Comparison of ENCODE assay signal across 10 cellular contexts in the genomic region with DNA sequence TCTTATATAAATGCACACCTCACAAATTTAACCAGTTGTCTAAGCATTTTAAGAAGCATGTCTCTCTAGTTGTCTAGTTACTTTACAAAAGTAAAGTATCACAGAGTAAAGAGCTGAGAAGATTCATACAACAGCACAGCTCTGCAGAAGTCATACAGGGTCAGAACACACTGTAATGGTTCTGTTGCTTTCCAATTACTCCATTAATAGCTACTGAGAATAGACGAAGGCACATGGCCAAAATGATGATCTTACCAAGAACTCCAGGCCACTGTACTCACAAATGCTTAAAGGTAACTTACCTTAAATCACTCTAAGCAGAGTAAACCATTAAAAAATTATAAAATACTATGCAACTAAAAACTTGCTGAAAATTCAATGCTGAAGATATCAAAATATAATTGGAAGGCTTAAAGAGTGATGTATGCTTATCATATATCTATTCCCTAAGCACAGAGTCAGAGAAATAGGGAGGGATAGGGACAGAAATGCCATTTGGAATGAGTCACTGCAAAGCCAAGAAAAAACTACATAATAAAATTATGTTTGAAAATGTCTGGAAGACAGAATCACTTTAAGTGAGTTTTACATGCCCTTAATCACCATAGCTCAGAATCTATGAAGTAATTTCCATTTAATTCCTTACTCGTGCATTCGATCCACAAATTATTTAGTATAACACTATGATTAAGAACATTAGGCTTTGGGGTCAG.
A peak's percentile ranks its signal among the peaks of the same experiment; 100 is the strongest.
DNase-seq lines count a peak whose midpoint lies in the region; ATAC-seq, FAIRE-seq and TF ChIP-seq lines count a peak whose summit lies in the region.
"Had no signal": no experiment of that assay in that cellular context is flagged by ENCODE, and none has a peak within 500 bp of the region (broad histone marks: within the 10 kb centered on the region; RNA-seq: fewer than 3 reads in every experiment).

No MANE protein-coding gene starts in this region.

- ATAC-seq in A549, result peak; percentile 50 to 64; a peak in 5 of 6 replicates
- ATAC-seq in mucosa of descending colon, result peak; percentile 32

- H3K9me3 ChIP-seq in A549 (no peaks in the 10 kb centered on the region), mucosa of descending colon (no peaks in the 10 kb centered on the region)

- CTCF ChIA-PET in A549 (lab: Yijun Ruan, JAX), result interaction anchor here (1.0 to 1.2 kb wide), 2 partner anchors 10 to 11 kb away, joined by 3 to 5 read pairs; no protein-coding TSS in a partner anchor

- no peak for FAIRE-seq in A549 (lab: Jason Lieb, UNC)

- H3K27ac ChIP-seq in A549, result peak overlapping the region; percentile 69 to 78
- H3K27ac ChIP-seq: BLaER1 treated with 17β-estradiol and CSF1 and Interleukin-3, amounts not matched to agents 10 nM and 100 nM had no signal

- intact Hi-C loops in mucosa of descending colon (cut with DNase I, micrococcal nuclease), result no loop called here

- POLR2A ChIA-PET in A549 (lab: Yijun Ruan, JAX), result no interaction called here

- peaks cover 24% of the 10 kb centered on the region for H3K4me1 ChIP-seq in A549
- no peaks in the 10 kb centered on the region for H3K4me1 ChIP-seq in mucosa of descending colon (ENCODE audit: low read depth)
- H3K4me1 ChIP-seq: BLaER1 treated with 17β-estradiol and CSF1 and Interleukin-3, amounts not matched to agents 10 nM and 100 nM had no signal

- DNase-seq in A549 (ENCODE audit: low read depth in 1 of 2, low spot score in 1 of 2), result peak in 1 of 2 experiments; percentile 19
- peak; percentile 34 for DNase-seq in LNCaP clone FGC (ENCODE audit: low read depth)
- DNase-seq in epithelial cell of proximal tubule (ENCODE audit: low read depth), result peak; percentile 30
- DNase-seq in mucosa of descending colon, result no peak
- DNase-seq in activated effector memory CD4-positive, alpha-beta T cell treated with Interleukin-2 at 50 U/mL for 16 hours, result no peak
- no peak for DNase-seq in NCI-H82 (lab: John Stamatoyannopoulos, UW)
- no peak for DNase-seq in inferior parietal cortex (ENCODE audit: extremely low spot score)
- DNase-seq in NCI-H146 (lab: John Stamatoyannopoulos, UW), result no peak
- DNase-seq: activated naive CD8-positive, alpha-beta T cell treated with anti-CD3 and anti-CD28 coated beads for 36 hours had no signal

- H3K4me3 ChIP-seq in A549 (no peak overlapping the region), LNCaP clone FGC (ENCODE audit: low read depth, low read length) (no peak overlapping the region), epithelial cell of proximal tubule (ENCODE audit: low read depth, low read length) (no peak overlapping the region), mucosa of descending colon (no peak overlapping the region)
- H3K4me3 ChIP-seq: BLaER1 treated with 17β-estradiol and CSF1 and Interleukin-3, amounts not matched to agents 10 nM and 100 nM had no signal

- H3K4me2 ChIP-seq in A549, result peak overlapping the region; percentile 47
- H3K4me2 ChIP-seq: BLaER1 treated with 17β-estradiol and CSF1 and Interleukin-3, amounts not matched to agents 10 nM and 100 nM had no signal

- TF ChIP-seq RAD21 in A549 (conservative IDR thresholded peaks at IDR 0.05 in 1 of 2, IDR thresholded peaks at IDR 0.05 in 1 of 2), result no peak

- no peak for TF ChIP-seq CTCF in A549 (IDR thresholded peaks at IDR 0.05)
- TF ChIP-seq CTCF in LNCaP clone FGC (IDR thresholded peaks at IDR 0.05; ENCODE audit: control insufficient read depth, extremely low read depth, insufficient read depth), result no peak
- no peak for TF ChIP-seq CTCF in epithelial cell of proximal tubule (conservative IDR thresholded peaks at IDR 0.05; ENCODE audit: low read depth, low read length)
- no peak for TF ChIP-seq CTCF in mucosa of descending colon (IDR thresholded peaks at IDR 0.05)

- 30% methylated on average over 3 of the region's 3 CpGs for WGBS in A549 (ENCODE audit: missing lambda C conversion rate)

- no peak for TF ChIP-seq EP300 in A549 (IDR thresholded peaks at IDR 0.05)

- no peak for TF ChIP-seq POLR2A in A549 (IDR thresholded peaks at IDR 0.05; ENCODE audit: low read length)

- no peaks in the 10 kb centered on the region for H3K36me3 ChIP-seq in mucosa of descending colon (ENCODE audit: low read depth)

TF ChIP-seq in A549, 52 proteins besides CTCF, POLR2A, EP300 and RAD21:
- no peak for TF ChIP-seq HEYL (CRISPR knock-in tag; IDR thresholded peaks at IDR 0.05)
- TF ChIP-seq ZC3H11A (IDR thresholded peaks at IDR 0.05), result no peak
- no peak for TF ChIP-seq FOSL2 (IDR thresholded peaks at IDR 0.05)
- 0 out of 2 replicates have a peak, but pooled peaks have one; percentile 43 for TF ChIP-seq FOSL2 (CRISPR knock-in tag; IDR thresholded peaks at IDR 0.05)
- TF ChIP-seq, protein P1, sequence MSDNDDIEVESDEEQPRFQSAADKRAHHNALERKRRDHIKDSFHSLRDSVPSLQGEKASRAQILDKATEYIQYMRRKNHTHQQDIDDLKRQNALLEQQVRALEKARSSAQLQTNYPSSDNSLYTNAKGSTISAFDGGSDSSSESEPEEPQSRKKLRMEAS (IDR thresholded peaks at IDR 0.05), result peak; percentile 11; the same call in 1 of the 2 replicates
- TF ChIP-seq JUNB (IDR thresholded peaks at IDR 0.05), result no peak
TF ChIP-seq in A549: peak in this region for 2.

Comparison
In these comparisons a context has a peak if more than half of its experiments do, and no peak if none do; other contexts are left out.
1. DNase-seq: peak in LNCaP clone FGC (single experiment) and epithelial cell of proximal tubule (single experiment); none in mucosa of descending colon (0 of 3), activated effector memory CD4-positive, alpha-beta T cell treated with Interleukin-2 at 50 U/mL for 16 hours (single experiment), NCI-H82 (single experiment), inferior parietal cortex (single experiment) and NCI-H146 (single experiment).